ENCODE assay signal across 11 cellular contexts in genomic region chr3:120448707-120449650, GRCh38. TPM values are rescaled to one million over a fixed set of nuclear protein-coding genes. Genes with fewer than 3 reads are reported as not detected.
DNase-seq lines count a peak whose midpoint lies in the region; ATAC-seq, FAIRE-seq and TF ChIP-seq lines count a peak whose summit lies in the region.
"Had no signal": no experiment of that assay in that cellular context is flagged by ENCODE, and none has a peak within 500 bp of the region (broad histone marks: within the 10 kb centered on the region; RNA-seq: fewer than 3 reads in every experiment).

No MANE protein-coding gene starts in this region.

- peak; percentile 83 for DNase-seq in HS-5 (ENCODE audit: low read depth)
- DNase-seq in bronchial epithelial cell (ENCODE audit: low read depth): peak; percentile 76
- DNase-seq in kidney epithelial cell (ENCODE audit: low read depth): peak; percentile 49
- no peak for DNase-seq in thoracic aorta (ENCODE audit: low spot score)
- DNase-seq in CD14-positive monocyte (ENCODE audit: low spot score): no peak
- no peak for DNase-seq in midbrain (lab: John Stamatoyannopoulos, UW)
- no peak for DNase-seq in activated effector memory CD4-positive, alpha-beta T cell treated with Interleukin-2 at 50 U/mL for 16 hours
- DNase-seq: activated naive CD8-positive, alpha-beta T cell treated with anti-CD3 and anti-CD28 coated beads, Interleukin-2, amount 10 ng/mL, durations not matched to agents 7 days and 5 days; stimulated activated CD4-positive, alpha-beta T cell treated with anti-CD3 and anti-CD28 coated beads, Interleukin-4, amount 100 ng/mL, for 1 hour had no signal

- no peak overlapping the region for H3K27ac Mint-ChIP-seq in CD14-positive monocyte
- H3K27ac Mint-ChIP-seq: activated naive CD8-positive, alpha-beta T cell treated with anti-CD3 and anti-CD28 coated beads, Interleukin-2, amount 10 ng/mL, durations not matched to agents 7 days and 5 days had no signal

- TF ChIP-seq POLR2A in GM18505 (IDR thresholded peaks at IDR 0.05; ENCODE audit: borderline replicate concordance, extremely low read depth, insufficient read depth, insufficient read length): no peak

- peaks cover 24 to 49% (median 39%) of the 10 kb centered on the region in 3 donors for H3K27me3 Mint-ChIP-seq in CD14-positive monocyte (ENCODE audit: low read depth in 3 of 3)

- no peaks in the 10 kb centered on the region for H3K36me3 ChIP-seq in bronchial epithelial cell (ENCODE audit: control insufficient read depth, insufficient read depth, low read length)
- no peaks in the 10 kb centered on the region for H3K36me3 ChIP-seq in kidney epithelial cell (ENCODE audit: control insufficient read depth, insufficient read depth, low read length)
- H3K36me3 ChIP-seq in thoracic aorta: no peaks in the 10 kb centered on the region

- H3K9me3 ChIP-seq in thoracic aorta: no peaks in the 10 kb centered on the region

- no peak for ATAC-seq in thoracic aorta (ENCODE audit: insufficient number of reproducible peaks, low FRiP score, low read depth)
- no peak for ATAC-seq in GM18505 (IDR thresholded peaks at IDR 0.05; ENCODE audit: unreplicated experiment)

- peaks cover 0 to 14% (median 9%) of the 10 kb centered on the region in 7 donors for H3K9me3 Mint-ChIP-seq in CD14-positive monocyte

- H3K4me3 ChIP-seq in bronchial epithelial cell (ENCODE audit: low read depth, low read length): peak overlapping the region; percentile 84
- peak overlapping the region; percentile 75 for H3K4me3 ChIP-seq in kidney epithelial cell (ENCODE audit: low read depth, low read length)
- peak overlapping the region; percentile 83 for H3K4me3 ChIP-seq in thoracic aorta

- intact Hi-C loops in CD14-positive monocyte (cut with micrococcal nuclease): no loop called here

- H3K36me3 Mint-ChIP-seq in CD14-positive monocyte: peaks cover 0 to 8% of the 10 kb centered on the region in 2 donors
- H3K36me3 Mint-ChIP-seq: activated naive CD8-positive, alpha-beta T cell treated with anti-CD3 and anti-CD28 coated beads, Interleukin-2, amount 10 ng/mL, durations not matched to agents 7 days and 5 days had no signal

- TF ChIP-seq CTCF in bronchial epithelial cell (IDR thresholded peaks at IDR 0.05; ENCODE audit: insufficient read depth, low read length, severe bottlenecking) (no peak), kidney epithelial cell (IDR thresholded peaks at IDR 0.05; ENCODE audit: insufficient read depth, low read length, poor library complexity, severe bottlenecking) (no peak), thoracic aorta (IDR thresholded peaks at IDR 0.05) (no peak), CD14-positive monocyte (IDR thresholded peaks at IDR 0.05) (no peak)

- H3K4me1 Mint-ChIP-seq in CD14-positive monocyte: peaks cover 12% of the 10 kb centered on the region

- peak overlapping the region; percentile 92 to 96 for H3K27ac ChIP-seq in thoracic aorta

- H3K27me3 ChIP-seq in bronchial epithelial cell (ENCODE audit: control insufficient read depth, insufficient read depth, low read length) (no peaks in the 10 kb centered on the region), kidney epithelial cell (ENCODE audit: control insufficient read depth, insufficient read depth, low read length) (no peaks in the 10 kb centered on the region), thoracic aorta (replicated peaks; ENCODE audit: insufficient read depth) (no peaks in the 10 kb centered on the region)

- H3K4me1 ChIP-seq in thoracic aorta (ENCODE audit: control insufficient read depth in 1 of 2, low read depth in 2 of 2): peaks cover 42 to 58% of the 10 kb centered on the region in 2 donors

- H3K4me3 Mint-ChIP-seq in CD14-positive monocyte: peak overlapping the region in 1 of 2 donors; percentile 96

- no peak for FAIRE-seq in bronchial epithelial cell (lab: Jason Lieb, UNC)
- FAIRE-seq: GM19239 had no signal

RNA-seq across cellular contexts. Expression of gene FSTL1, which starts 1.8 kb away (rescaled TPM):
- total RNA-seq in bronchial epithelial cell: 45.3 and 45.6 TPM in 2 replicates
- 142 and 163 TPM in 2 replicates for total RNA-seq in kidney epithelial cell
- total RNA-seq in thoracic aorta: 100 to 1,000 TPM; 601 to 687 TPM
- polyA plus RNA-seq in CD14-positive monocyte: under 1 TPM; 0.13 to 0.44 TPM

Comparison
In these comparisons a context has a peak if more than half of its experiments do, and no peak if none do; other contexts are left out.
1. DNase-seq: peak in HS-5 (single experiment), bronchial epithelial cell (single experiment) and kidney epithelial cell (single experiment); none in thoracic aorta (single experiment), CD14-positive monocyte (single experiment), midbrain (single experiment) and activated effector memory CD4-positive, alpha-beta T cell treated with Interleukin-2 at 50 U/mL for 16 hours (single experiment).
2. Peak in every context shown above with its lines, with median percentiles within 50 percentile points of each other: H3K4me3 ChIP-seq.